Comparison of ENCODE assay signal across 28 cellular contexts in genomic region chr14:59823190-59823589, GRCh38. TPM values are rescaled to one million over a fixed set of nuclear protein-coding genes. Genes with fewer than 3 reads are reported as not detected.
A peak's percentile ranks its signal among the peaks of the same experiment; 100 is the strongest.
DNase-seq lines count a peak whose midpoint lies in the region; ATAC-seq and TF ChIP-seq lines count a peak whose summit lies in the region.
"Had no signal": no experiment of that assay in that cellular context is flagged by ENCODE, and none has a peak within 500 bp of the region (broad histone marks: within the 10 kb centered on the region; RNA-seq: fewer than 3 reads in every experiment).

No MANE protein-coding gene starts in this region.

- H3K9me3 Mint-ChIP-seq in activated CD8-positive, alpha-beta T cell treated with anti-CD3 and anti-CD28 coated beads for 36 hours, result peaks cover 4% of the 10 kb centered on the region
- H3K9me3 Mint-ChIP-seq: activated T-helper 1 cell treated with anti-CD3 and anti-CD28 coated beads, Interleukin-12 subunit alpha, Interleukin-12 subunit beta, Interleukin-2, Interleukin-4 antibody, amounts not matched to agents 30 ng/mL and 10 ng/mL and 1 ng/mL, durations not matched to agents 14 hours and 24 hours and 36 hours had no signal

- no peak for TF ChIP-seq CTCF in activated CD8-positive, alpha-beta T cell treated with anti-CD3 and anti-CD28 coated beads for 36 hours (IDR thresholded peaks at IDR 0.05)

- H3K27me3 Mint-ChIP-seq in activated CD8-positive, alpha-beta T cell treated with anti-CD3 and anti-CD28 coated beads for 36 hours, result peaks cover 14% of the 10 kb centered on the region

- POLR2A ChIA-PET in activated CD8-positive, alpha-beta T cell treated with anti-CD3 and anti-CD28 coated beads for 36 hours (lab: Charles Lee), result interaction anchor here (0.6 kb wide), 1 partner anchor 15 kb away, joined by 4 read pairs; no protein-coding TSS in a partner anchor

- CTCF ChIA-PET in activated CD8-positive, alpha-beta T cell treated with anti-CD3 and anti-CD28 coated beads for 36 hours (lab: Charles Lee), result no interaction called here

- ATAC-seq in GM18868 (IDR thresholded peaks at IDR 0.05; ENCODE audit: unreplicated experiment), result peak; percentile 89
- ATAC-seq in GM21528 (IDR thresholded peaks at IDR 0.05; ENCODE audit: low FRiP score, unreplicated experiment), result peak; percentile 55
- ATAC-seq in HG03432 (IDR thresholded peaks at IDR 0.05; ENCODE audit: unreplicated experiment), result peak; percentile 60
- ATAC-seq in activated CD8-positive, alpha-beta T cell treated with anti-CD3 and anti-CD28 coated beads for 36 hours, result no peak
- ATAC-seq: HCT116; left lobe of liver; naive thymus-derived CD4-positive, alpha-beta T cell; PC-3; Right ventricle myocardium inferior had no signal

- H3K4me3 Mint-ChIP-seq in activated CD8-positive, alpha-beta T cell treated with anti-CD3 and anti-CD28 coated beads for 36 hours, result no peak overlapping the region
- H3K4me3 Mint-ChIP-seq: activated CD4-positive, alpha-beta T cell treated with anti-CD3 and anti-CD28 coated beads, Interleukin-2, amount 10 ng/mL, durations not matched to agents 7 days and 5 days; activated T-helper 1 cell treated with anti-CD3 and anti-CD28 coated beads, Interleukin-12 subunit alpha, Interleukin-12 subunit beta, Interleukin-2, Interleukin-4 antibody, amounts not matched to agents 30 ng/mL and 10 ng/mL and 1 ng/mL, durations not matched to agents 14 hours and 24 hours and 36 hours; CD4-positive, alpha-beta memory T cell; endodermal cell; mesothelial cell of epicardium; naive thymus-derived CD4-positive, alpha-beta T cell had no signal

- H3K36me3 Mint-ChIP-seq in activated CD8-positive, alpha-beta T cell treated with anti-CD3 and anti-CD28 coated beads for 36 hours (ENCODE audit: low read depth), result no peaks in the 10 kb centered on the region
- H3K36me3 Mint-ChIP-seq: CD4-positive, alpha-beta memory T cell; mesothelial cell of epicardium; naive thymus-derived CD4-positive, alpha-beta T cell had no signal

- DNase-seq in CD1c-positive myeloid dendritic cell (ENCODE audit: extremely low spot score) (peak; percentile 43), NCI-H1930 (lab: John Stamatoyannopoulos, UW) (no peak), NCI-H2081 treated with DMSO at 0.1 percent for 48 hours (lab: John Stamatoyannopoulos, UW) (no peak), NCI-H1417 treated with DMSO at 0.1 percent for 48 hours (lab: John Stamatoyannopoulos, UW) (no peak)
- no peak for DNase-seq in activated CD8-positive, alpha-beta T cell treated with anti-CD3 and anti-CD28 coated beads for 36 hours
- DNase-seq: activated CD4-positive, alpha-beta T cell treated with anti-CD3 and anti-CD28 coated beads, Interleukin-2, amount 10 ng/mL, durations not matched to agents 7 days and 5 days; activated naive CD4-positive, alpha-beta T cell treated with anti-CD3 and anti-CD28 coated beads, Interleukin-2, amount 50 U/mL, for 16 hours; anterior cingulate cortex; CD4-positive, alpha-beta memory T cell; DMS 273 treated with DMSO at 0.1 percent for 48 hours; endodermal cell; esophagus squamous epithelium; hypothalamus; naive thymus-derived CD4-positive, alpha-beta T cell; NCI-H1694 treated with DMSO at 0.1 percent for 48 hours; nucleus accumbens; PC-3; stimulated activated CD8-positive, alpha-beta memory T cell treated with anti-CD3 and anti-CD28 coated beads, Interleukin-4, amount 100 ng/mL, for 48 hours; stomach; transverse colon had no signal

- intact Hi-C loops in activated CD8-positive, alpha-beta T cell treated with anti-CD3 and anti-CD28 coated beads for 36 hours (cut with micrococcal nuclease), result no loop called here

- no peak overlapping the region for H3K27ac Mint-ChIP-seq in activated CD8-positive, alpha-beta T cell treated with anti-CD3 and anti-CD28 coated beads for 36 hours
- H3K27ac Mint-ChIP-seq: activated CD4-positive, alpha-beta T cell treated with anti-CD3 and anti-CD28 coated beads, Interleukin-2, amount 10 ng/mL, durations not matched to agents 7 days and 5 days; activated T-helper 1 cell treated with anti-CD3 and anti-CD28 coated beads, Interleukin-12 subunit alpha, Interleukin-12 subunit beta, Interleukin-2, Interleukin-4 antibody, amounts not matched to agents 30 ng/mL and 10 ng/mL and 1 ng/mL, durations not matched to agents 14 hours and 24 hours and 36 hours; CD4-positive, alpha-beta memory T cell; endodermal cell; mesothelial cell of epicardium; naive thymus-derived CD4-positive, alpha-beta T cell had no signal

- H3K4me1 Mint-ChIP-seq in activated CD8-positive, alpha-beta T cell treated with anti-CD3 and anti-CD28 coated beads for 36 hours (ENCODE audit: low read depth), result no peaks in the 10 kb centered on the region
- H3K4me1 Mint-ChIP-seq: activated CD4-positive, alpha-beta T cell treated with anti-CD3 and anti-CD28 coated beads, Interleukin-2, amount 10 ng/mL, durations not matched to agents 7 days and 5 days; CD4-positive, alpha-beta memory T cell; mesothelial cell of epicardium; naive thymus-derived CD4-positive, alpha-beta T cell had no signal

RNA-seq across cellular contexts. Expression of gene RTN1, which starts 47.4 kb away (rescaled TPM):
- not detected for total RNA-seq in activated CD8-positive, alpha-beta T cell treated with anti-CD3 and anti-CD28 coated beads for 36 hours
- total RNA-seq: activated CD4-positive, alpha-beta T cell treated with anti-CD3 and anti-CD28 coated beads, Interleukin-2, amount 10 ng/mL, durations not matched to agents 7 days and 5 days; activated T-helper 1 cell treated with anti-CD3 and anti-CD28 coated beads, Interleukin-12 subunit alpha, Interleukin-12 subunit beta, Interleukin-2, Interleukin-4 antibody, amounts not matched to agents 30 ng/mL and 10 ng/mL and 1 ng/mL, durations not matched to agents 14 hours and 24 hours and 36 hours; PC-3 had no signal
